Comparison of ENCODE assay signal across 10 cellular contexts in the genomic region with DNA sequence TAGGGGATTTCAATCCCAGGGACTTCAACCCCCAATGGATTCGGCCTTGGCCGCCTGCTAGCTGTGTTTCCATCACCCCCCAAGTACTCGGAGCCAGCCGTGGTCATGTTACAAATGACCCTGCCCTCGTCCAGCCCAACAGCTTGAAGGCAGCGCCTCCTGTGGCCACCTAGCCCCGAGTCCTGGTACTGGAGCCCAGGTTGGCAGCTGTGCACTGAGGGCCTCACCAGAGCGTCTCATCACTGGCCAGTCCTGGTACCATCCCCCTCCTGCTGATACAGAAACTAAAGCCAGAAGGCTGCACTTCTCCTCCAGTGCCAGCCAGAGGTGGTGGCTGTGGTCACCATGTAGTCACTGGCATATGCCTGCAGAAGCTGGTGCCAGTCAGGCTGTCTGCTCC. TPM values are rescaled to one million over a fixed set of nuclear protein-coding genes. Genes with fewer than 3 reads are reported as not detected.
DNase-seq lines count a peak whose midpoint lies in the region; ATAC-seq, FAIRE-seq and TF ChIP-seq lines count a peak whose summit lies in the region.
"Had no signal": no experiment of that assay in that cellular context is flagged by ENCODE, and none has a peak within 500 bp of the region (broad histone marks: within the 10 kb centered on the region; RNA-seq: fewer than 3 reads in every experiment).

No MANE protein-coding gene starts in this region.

- TF ChIP-seq POLR2A in breast epithelium (IDR thresholded peaks at IDR 0.05) = no peak

- H3K27ac ChIP-seq in breast epithelium = peak overlapping the region; percentile 76 to 80

- no peaks in the 10 kb centered on the region for H3K36me3 ChIP-seq in breast epithelium

- peaks cover 6 to 11% of the 10 kb centered on the region in 2 donors for H3K4me1 ChIP-seq in breast epithelium

- DNase-seq in ELF-1 (ENCODE audit: low read depth, low spot score) (peak; percentile 67), LHCN-M2 (ENCODE audit: low read depth) (peak; percentile 29), breast epithelium (ENCODE audit: low spot score in 2 of 2) (no peak), myocyte (ENCODE audit: low read depth) (peak; percentile 64), frontal cortex (ENCODE audit: low spot score in 2 of 2) (no peak), NOMO-1 treated with DMSO at 0.1 percent for 48 hours (lab: John Stamatoyannopoulos, UW; ENCODE audit: unreplicated experiment) (no peak)
- DNase-seq: NCI-H2081 treated with DMSO at 0.1 percent for 48 hours had no signal

- no peak for ATAC-seq in GM19463 (IDR thresholded peaks at IDR 0.05; ENCODE audit: unreplicated experiment)
- no peak for ATAC-seq in GM21381 (IDR thresholded peaks at IDR 0.05; ENCODE audit: unreplicated experiment)

- no peak overlapping the region for H3K4me3 ChIP-seq in breast epithelium

- no peak for TF ChIP-seq CTCF in breast epithelium (IDR thresholded peaks at IDR 0.05)

- H3K9me3 ChIP-seq in breast epithelium = no peaks in the 10 kb centered on the region

- FAIRE-seq in frontal cortex (lab: Jason Lieb, UNC) = no peak
- FAIRE-seq: GM18507 had no signal

- intact Hi-C loops in breast epithelium (cut with DNase I; ENCODE audit: low total_unique reads) = no loop called here

- no peaks in the 10 kb centered on the region for H3K27me3 ChIP-seq in breast epithelium

RNA-seq across cellular contexts. Expression of a gene that starts 44.9 kb away (rescaled TPM):
- total RNA-seq in LHCN-M2 (2014; rRNA removed) (45.1 and 47.2 TPM in 2 replicates), breast epithelium (10 to 100 TPM; 17.6 to 33.1 (median 30.2) TPM), myocyte (15.3 and 16.5 TPM in 2 replicates), frontal cortex (20.0 TPM)
- 35.4 TPM for polyA plus RNA-seq in LHCN-M2 (2012)
- 36.1 TPM for polyA plus RNA-seq in myocyte (2012)

Comparison
In these comparisons a context has a peak if more than half of its experiments do, and no peak if none do; other contexts are left out.
1. DNase-seq: peak in ELF-1 (single experiment), LHCN-M2 (single experiment) and myocyte (single experiment); none in breast epithelium (0 of 2), frontal cortex (0 of 2) and NOMO-1 treated with DMSO at 0.1 percent for 48 hours (single experiment).